Comparison of ENCODE assay signal across 16 cellular contexts in genomic region chr7:66187894-66188293, GRCh38. TPM values are rescaled to one million over a fixed set of nuclear protein-coding genes. Genes with fewer than 3 reads are reported as not detected.
DNase-seq lines count a peak whose midpoint lies in the region; ATAC-seq, FAIRE-seq and TF ChIP-seq lines count a peak whose summit lies in the region.
"Had no signal": no experiment of that assay in that cellular context is flagged by ENCODE, and none has a peak within 500 bp of the region (broad histone marks: within the 10 kb centered on the region; RNA-seq: fewer than 3 reads in every experiment).

No MANE protein-coding gene starts in this region.

- no peak overlapping the region for H2AK5ac ChIP-seq in neuronal stem cell (ENCODE audit: low read depth, low read length)

- 18 to 57% (median 34%) methylated on average over 1 of the region's 1 CpG for WGBS in heart left ventricle, 4 donors
- whole genome bisulfite sequencing in pancreas, 2 donors = 12 to 19% methylated on average over 1 of the region's 1 CpG
- no CpG with 5 or more reads among the region's 1 CpG for WGBS in neuronal stem cell (ENCODE audit: extremely low coverage in 2 of 2, insufficient read length in 2 of 2, insufficient replicate concordance in 1 of 2), 2 donors

- no peak overlapping the region for H3K9ac ChIP-seq in neuronal stem cell (ENCODE audit: low read depth, low read length, poor library complexity)

- H2BK12ac ChIP-seq in neuronal stem cell (ENCODE audit: low read length) = no peak overlapping the region

- TF ChIP-seq CTCF in heart left ventricle (IDR thresholded peaks at IDR 0.05) (no peak), pancreas (IDR thresholded peaks at IDR 0.05) (no peak)

- H2BK120ac ChIP-seq in neuronal stem cell (ENCODE audit: low read depth, low read length) = no peak overlapping the region

- H2BK5ac ChIP-seq in neuronal stem cell (ENCODE audit: low read length) = no peak overlapping the region

- no peak overlapping the region for H2AFZ ChIP-seq in neuronal stem cell (ENCODE audit: low read length)

- H2BK15ac ChIP-seq in neuronal stem cell (ENCODE audit: low read length) = no peak overlapping the region

- FAIRE-seq in pancreas (lab: Jason Lieb, UNC) = no peak

- no peak overlapping the region for H3K4ac ChIP-seq in neuronal stem cell (ENCODE audit: low read length)

- H3K4me1 ChIP-seq in heart left ventricle (no peaks in the 10 kb centered on the region), pancreas (no peaks in the 10 kb centered on the region), neuronal stem cell (ENCODE audit: control insufficient read depth in 2 of 2, insufficient read depth in 1 of 2, low read depth in 1 of 2, low read length in 2 of 2) (no peaks in the 10 kb centered on the region)
- H3K4me1 ChIP-seq: SJCRH30 had no signal

- intact Hi-C loops in Right ventricle myocardium inferior (cut with DNase I) = no loop called here
- intact Hi-C loops in cardiac septum (cut with DNase I) = no loop called here
- intact Hi-C loops in heart left ventricle (cut with DNase I) = no loop called here
- intact Hi-C loops in pancreas (cut with DNase I) = no loop called here

- no peak overlapping the region for H3K27ac ChIP-seq in heart left ventricle
- no peak overlapping the region for H3K27ac ChIP-seq in pancreas
- H3K27ac ChIP-seq in neuronal stem cell (replicated peaks; ENCODE audit: low read length) = no peak overlapping the region
- H3K27ac ChIP-seq: SJCRH30 had no signal

- peak; percentile 79 for ATAC-seq in Right ventricle myocardium inferior
- ATAC-seq in heart left ventricle = peak; percentile 22 to 88 (median 50)
- peak in 3 of 4 donors; percentile 21 to 62 (median 28) for ATAC-seq in pancreas
- ATAC-seq in GM19397 (IDR thresholded peaks at IDR 0.05; ENCODE audit: unreplicated experiment) = no peak

- H3K18ac ChIP-seq in neuronal stem cell (ENCODE audit: low read length) = no peak overlapping the region

- no peak overlapping the region for H3K14ac ChIP-seq in neuronal stem cell (ENCODE audit: low read length)

- H4K8ac ChIP-seq in neuronal stem cell (ENCODE audit: low read depth, low read length) = no peak overlapping the region

- H3K36me3 ChIP-seq in heart left ventricle (no peaks in the 10 kb centered on the region), pancreas (no peaks in the 10 kb centered on the region), neuronal stem cell (replicated peaks in 1 of 2; ENCODE audit: control insufficient read depth in 2 of 2, insufficient read depth in 2 of 2, low read length in 2 of 2) (no peaks in the 10 kb centered on the region)
- H3K36me3 ChIP-seq: esophagus squamous epithelium, SJCRH30 had no signal

- H3K23ac ChIP-seq in neuronal stem cell (ENCODE audit: low read depth, low read length, poor library complexity) = no peak overlapping the region

- H3K4me2 ChIP-seq in neuronal stem cell (ENCODE audit: insufficient read depth, low read length, poor library complexity, severe bottlenecking) = no peak overlapping the region

- no peaks in the 10 kb centered on the region for H3K79me1 ChIP-seq in neuronal stem cell (ENCODE audit: low read depth, low read length)

- H4K91ac ChIP-seq in neuronal stem cell (ENCODE audit: low read depth, low read length, poor library complexity) = no peak overlapping the region

- DNase-seq in Right ventricle myocardium inferior (ENCODE audit: missing footprints) (no peak), cardiac septum (ENCODE audit: low spot score) (no peak), heart left ventricle (peak in 2 of 5 donors; percentile 9 to 45), pancreas (no peak), cortex of kidney (lab: John Stamatoyannopoulos, UW) (no peak), neuronal stem cell (ENCODE audit: low spot score) (no peak), iPS-NIHi11 (ENCODE audit: low spot score) (no peak)
- DNase-seq: 8988T; activated CD4-positive, alpha-beta T cell treated with anti-CD3 and anti-CD28 coated beads, Interleukin-2, amount 10 ng/mL, durations not matched to agents 7 days and 5 days; activated T-cell treated with anti-CD3 and anti-CD28 coated beads, Interleukin-2, amount 50 U/mL, for 24 hours; esophagus squamous epithelium; Kasumi-1; NCI-H1436; NCI-H446; SJCRH30 had no signal

- no peak for TF ChIP-seq POLR2A in heart left ventricle (IDR thresholded peaks at IDR 0.05)

- H3K4me3 ChIP-seq in heart left ventricle = no peak overlapping the region
- H3K4me3 ChIP-seq in pancreas = no peak overlapping the region
- H3K4me3 ChIP-seq in neuronal stem cell (ENCODE audit: low read length in 2 of 2) = no peak overlapping the region
- H3K4me3 ChIP-seq: esophagus squamous epithelium, SJCRH30 had no signal

- H3K27me3 ChIP-seq in heart left ventricle (no peaks in the 10 kb centered on the region), pancreas (no peaks in the 10 kb centered on the region), neuronal stem cell (ENCODE audit: control insufficient read depth in 3 of 3, insufficient read depth in 3 of 3, low read depth in 1 of 3, low read length in 3 of 3) (no peaks in the 10 kb centered on the region)
- H3K27me3 ChIP-seq: esophagus squamous epithelium, SJCRH30 had no signal

- H3K9me3 ChIP-seq in heart left ventricle = no peaks in the 10 kb centered on the region
- H3K9me3 ChIP-seq in pancreas = no peaks in the 10 kb centered on the region
- H3K9me3 ChIP-seq in neuronal stem cell (replicated peaks in 1 of 2; ENCODE audit: control insufficient read depth in 2 of 2, insufficient read depth in 1 of 2, low read depth in 1 of 2, low read length in 2 of 2) = peaks cover 0 to 3% of the 10 kb centered on the region in 2 donors
- H3K9me3 ChIP-seq: esophagus squamous epithelium, SJCRH30 had no signal

RNA-seq across cellular contexts. Expression of gene TPST1, which starts 17.2 kb away (rescaled TPM):
- 6.5 TPM for total RNA-seq in Right ventricle myocardium inferior
- total RNA-seq in cardiac septum = 4.8 TPM
- total RNA-seq in heart left ventricle = 10 to 100 TPM in 1 of 9 donors, 1 to 10 TPM in 8; 3.6 to 10.8 (median 5.5) TPM
- 1 to 10 TPM; 1.9 to 5.8 TPM for polyA plus RNA-seq in heart left ventricle
- 10 to 100 TPM in 2 of 6 donors, 1 to 10 TPM in 4; 4.3 to 18.5 (median 6.3) TPM for total RNA-seq in pancreas
- polyA plus RNA-seq in pancreas = 1 to 10 TPM; 3.3 to 9.6 TPM
- polyA plus RNA-seq in neuronal stem cell (2013, experiment 1 of 2) = 16.1 TPM
- 16.3 TPM for polyA plus RNA-seq in neuronal stem cell (2013, experiment 2 of 2)
